Comparison of ENCODE assay signal across 8 cellular contexts in genomic region chr3:151327571-151328198, GRCh38. TPM values are rescaled to one million over a fixed set of nuclear protein-coding genes. Genes with fewer than 3 reads are reported as not detected.
A peak's percentile ranks its signal among the peaks of the same experiment; 100 is the strongest.
DNase-seq lines count a peak whose midpoint lies in the region; ATAC-seq and TF ChIP-seq lines count a peak whose summit lies in the region.

No MANE protein-coding gene starts in this region.

- H3K9me3 ChIP-seq in PC-3 (ENCODE audit: low read length), result no peaks in the 10 kb centered on the region

- BruUV-seq in PC-3 (replicated peaks; lab: Mats Ljungman, UMichigan), result no TSS peak

- peak; percentile 1 for DNase-seq in SHP77 treated with DMSO at 0.1 percent for 48 hours (lab: John Stamatoyannopoulos, UW)
- no peak for DNase-seq in SHP77 (lab: John Stamatoyannopoulos, UW)
- DNase-seq in PC-3, result peak; percentile 64
- peak; percentile 24 for DNase-seq in fibroblast of gingiva (ENCODE audit: low read depth)

- H3K4me2 ChIP-seq in PC-3 (ENCODE audit: low read length), result peak overlapping the region; percentile 13; the same call in 1 of the 2 replicates

- H3K9ac ChIP-seq in PC-3 (ENCODE audit: low read length), result no peak overlapping the region

- no peak overlapping the region for H3K27ac ChIP-seq in PC-3 (ENCODE audit: low read length)
- H3K27ac ChIP-seq in skin epidermis, result peak overlapping the region in 11 of 21 experiments; percentile 1 to 66 (median 26)

- H3K27me3 ChIP-seq in PC-3 (ENCODE audit: low read length), result no peaks in the 10 kb centered on the region

- H3F3A ChIP-seq in PC-3 (ENCODE audit: low read length, unreplicated experiment), result no peaks in the 10 kb centered on the region

- no peak overlapping the region for H3K4me3 ChIP-seq in PC-3 (ENCODE audit: low read length)
- peak overlapping the region in 4 of 7 experiments; percentile 15 to 36 (median 21) for H3K4me3 ChIP-seq in skin epidermis

- peaks cover 18% of the 10 kb centered on the region for H3K4me1 ChIP-seq in PC-3 (ENCODE audit: insufficient read depth, low read length)

- H4K20me1 ChIP-seq in PC-3 (ENCODE audit: low read length), result no peaks in the 10 kb centered on the region

- peak overlapping the region; percentile 43; the same call in 1 of the 2 replicates for H2AFZ ChIP-seq in PC-3 (ENCODE audit: low read length)

- POLR2A ChIA-PET in PC-3 (lab: Charles Lee; ENCODE audit: unreplicated experiment), result interaction anchor here (0.6 kb wide), 2 partner anchors 34 to 581 kb away, joined by 3 read pairs; no protein-coding TSS in a partner anchor

- intact Hi-C loops in PC-3 (cut with micrococcal nuclease), result loop anchor here (1.0 to 5.0 kb wide), 5 partner anchors 22 to 112 kb away; no protein-coding TSS in a partner anchor

- no peaks in the 10 kb centered on the region for H3K79me2 ChIP-seq in PC-3 (ENCODE audit: low read length)

- CTCF ChIA-PET in PC-3 (lab: Charles Lee), result interaction anchor here (0.5 to 1.0 kb wide), 14 partner anchors 9 to 591 kb away, joined by 3 to 7 read pairs (median 3); no protein-coding TSS in a partner anchor

- H3K36me3 ChIP-seq in PC-3 (ENCODE audit: low read depth, low read length), result no peaks in the 10 kb centered on the region

- TF ChIP-seq CTCF in PC-3 (conservative IDR thresholded peaks at IDR 0.05; ENCODE audit: low read depth, low read length), result peak; percentile 79

- H3K9me2 ChIP-seq in PC-3 (replicated peaks; ENCODE audit: low read length), result no peaks in the 10 kb centered on the region

- peak; percentile 68 for ATAC-seq in PC-3
- no peak for ATAC-seq in HG03565 (IDR thresholded peaks at IDR 0.05; ENCODE audit: unreplicated experiment)
- ATAC-seq in HG02885 (IDR thresholded peaks at IDR 0.05; ENCODE audit: poor library complexity, unreplicated experiment), result no peak
- ATAC-seq in HG03469 (IDR thresholded peaks at IDR 0.05; ENCODE audit: unreplicated experiment), result no peak

RNA-seq across cellular contexts. Expression of gene P2RY13, which starts 1.7 kb away (rescaled TPM):
- total RNA-seq in PC-3 (2014; rRNA removed), result not detected in 2 replicates

RNA-seq across cellular contexts. Expression of gene GPR87, which starts 11.1 kb away (rescaled TPM):
- total RNA-seq in PC-3 (2014; rRNA removed), result 13.3 and 14.5 TPM in 2 replicates

RNA-seq across cellular contexts. Expression of gene P2RY14, which starts 49.3 kb away (rescaled TPM):
- not detected in 2 replicates for total RNA-seq in PC-3 (2014; rRNA removed)

RNA-seq across cellular contexts. Expression of gene P2RY12, which starts 56.9 kb away (rescaled TPM):
- total RNA-seq in PC-3 (2014; rRNA removed), result not detected in 2 replicates

Comparison
In these comparisons a context has a peak if more than half of its experiments do, and no peak if none do; other contexts are left out.
1. DNase-seq: peak in SHP77 treated with DMSO at 0.1 percent for 48 hours (single experiment), PC-3 (single experiment) and fibroblast of gingiva (single experiment); none in SHP77 (0 of 2).